ENCODE assay signal across 36 cellular contexts in the genomic region with DNA sequence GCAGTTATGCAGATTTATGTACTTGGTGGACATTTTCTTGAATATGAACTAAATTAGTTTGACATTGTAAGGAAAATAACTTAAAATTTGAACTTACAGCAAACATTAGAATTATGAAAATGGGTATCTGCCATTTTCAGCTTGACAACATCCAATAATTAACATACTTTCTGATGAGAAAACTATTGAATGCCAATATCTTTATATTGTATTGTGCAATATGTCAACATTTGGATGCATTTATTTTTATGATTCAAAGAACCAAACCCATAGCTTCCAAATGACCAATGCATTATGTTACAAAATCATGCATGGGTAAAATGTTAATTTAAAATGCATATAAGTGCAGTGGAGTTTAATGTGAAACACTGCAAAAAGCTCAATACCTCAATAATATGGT.
"Had no signal": no experiment of that assay in that cellular context is flagged by ENCODE, and none has a peak within 500 bp of the region (broad histone marks: within the 10 kb centered on the region; RNA-seq: fewer than 3 reads in every experiment).

No MANE protein-coding gene starts in this region.

- DNase-seq: Kasumi-1, MG63, MM.1S, MV-4-11, NCI-H1048, NCI-H1092, NCI-H1092 treated with DMSO at 0.1 percent for 48 hours, NCI-H1105, NCI-H1105 treated with DMSO at 0.1 percent for 48 hours, NCI-H1417, NCI-H1417 treated with DMSO at 0.1 percent for 48 hours, NCI-H1436, NCI-H1436 treated with DMSO at 0.1 percent for 48 hours, NCI-H146, NCI-H1694, NCI-H1694 treated with DMSO at 0.1 percent for 48 hours, NCI-H187, NCI-H187 treated with DMSO at 0.1 percent for 48 hours, NCI-H1930, NCI-H2029, NCI-H2029 treated with DMSO at 0.1 percent for 48 hours, NCI-H2081, NCI-H2081 treated with DMSO at 0.1 percent for 48 hours, NCI-H2107, NCI-H2171, NCI-H2171 treated with DMSO at 0.1 percent for 48 hours, NCI-H2227 treated with DMSO at 0.1 percent for 48 hours, NCI-H226, NCI-H345, NCI-H446, NCI-H446 treated with DMSO at 0.1 percent for 48 hours, NCI-H510A, NCI-H510A treated with DMSO at 0.1 percent for 48 hours, NCI-H524, NCI-H524 treated with DMSO at 0.1 percent for 48 hours, NCI-H526 had no signal

- H3K36me3 ChIP-seq: MG63 had no signal

- H3K4me3 ChIP-seq: MG63 had no signal

- H3K27me3 ChIP-seq: MG63 had no signal

- H3K9me3 ChIP-seq: MG63 had no signal
